9 cellular contexts compared by ENCODE assay signal in genomic region chr18:6920099-6920955, GRCh38.
A peak's percentile ranks its signal among the peaks of the same experiment; 100 is the strongest.
DNase-seq lines count a peak whose midpoint lies in the region; ATAC-seq and TF ChIP-seq lines count a peak whose summit lies in the region.
"Had no signal": no experiment of that assay in that cellular context is flagged by ENCODE, and none has a peak within 500 bp of the region (broad histone marks: within the 10 kb centered on the region; RNA-seq: fewer than 3 reads in every experiment).

No MANE protein-coding gene starts in this region.

- no peaks in the 10 kb centered on the region for H3K4me1 ChIP-seq in SJSA1 (replicated peaks)

- peak; percentile 53 for DNase-seq in activated CD4-positive, alpha-beta T cell treated with anti-CD3 and anti-CD28 coated beads for 48 hours
- no peak for DNase-seq in activated CD4-positive, alpha-beta T cell treated with anti-CD3 and anti-CD28 coated beads for 1 hour
- peak; percentile 68 for DNase-seq in M059J (ENCODE audit: low read depth)
- DNase-seq in SJSA1 (ENCODE audit: low read depth in 1 of 2, low spot score in 2 of 2), result peak; percentile 31 to 61
- peak; percentile 80 for DNase-seq in endothelial cell (ENCODE audit: low spot score)
- DNase-seq in mesothelial cell of epicardium (ENCODE audit: low spot score in 2 of 2, unreplicated experiment in 2 of 2), result peak in 1 of 2 experiments; percentile 62
- DNase-seq: DND-41 had no signal

- H3K4me1 Mint-ChIP-seq in endothelial cell (ENCODE audit: unreplicated experiment), result peaks cover 28% of the 10 kb centered on the region
- H3K4me1 Mint-ChIP-seq in mesothelial cell of epicardium, result peaks cover 15% of the 10 kb centered on the region
- H3K4me1 Mint-ChIP-seq in activated T-helper 17 cell treated with anti-CD3 and anti-CD28 coated beads, Interleukin-2, amount 50 U/mL, for 72 hours, result peaks cover 5% of the 10 kb centered on the region

- H3K27me3 Mint-ChIP-seq in endothelial cell (ENCODE audit: unreplicated experiment), result peaks cover 6% of the 10 kb centered on the region
- H3K27me3 Mint-ChIP-seq in mesothelial cell of epicardium (ENCODE audit: low read depth), result no peaks in the 10 kb centered on the region
- H3K27me3 Mint-ChIP-seq in activated T-helper 17 cell treated with anti-CD3 and anti-CD28 coated beads, Interleukin-2, amount 50 U/mL, for 72 hours, result peaks cover 3% of the 10 kb centered on the region

- H3K27me3 ChIP-seq in SJSA1 (replicated peaks), result no peaks in the 10 kb centered on the region; the same call in 1 of the 2 replicates

- no peak overlapping the region for H3K4me3 ChIP-seq in SJSA1

- H3K27ac ChIP-seq in SJSA1, result no peak overlapping the region

- no peak for ATAC-seq in HG03159 (IDR thresholded peaks at IDR 0.05; ENCODE audit: unreplicated experiment)
- no peak for ATAC-seq in activated T-helper 17 cell treated with anti-CD3 and anti-CD28 coated beads, Interleukin-2, amount 50 U/mL, for 72 hours (replicated peaks)

- no peaks in the 10 kb centered on the region for H3K36me3 ChIP-seq in SJSA1

- H3K9me3 ChIP-seq in SJSA1 (replicated peaks), result no peaks in the 10 kb centered on the region

- no peaks in the 10 kb centered on the region for H3K9me3 Mint-ChIP-seq in endothelial cell (ENCODE audit: unreplicated experiment)
- H3K9me3 Mint-ChIP-seq in mesothelial cell of epicardium, result peaks cover 19% of the 10 kb centered on the region
- peaks cover 14% of the 10 kb centered on the region for H3K9me3 Mint-ChIP-seq in activated T-helper 17 cell treated with anti-CD3 and anti-CD28 coated beads, Interleukin-2, amount 50 U/mL, for 72 hours

- TF ChIP-seq CTCF in endothelial cell (IDR thresholded peaks at IDR 0.05; ENCODE audit: unreplicated experiment), result peak; percentile 64
- peak; percentile 43 for TF ChIP-seq CTCF in mesothelial cell of epicardium (IDR thresholded peaks at IDR 0.05; ENCODE audit: unreplicated experiment)

- H3K4me3 Mint-ChIP-seq in endothelial cell (ENCODE audit: unreplicated experiment) (no peak overlapping the region), mesothelial cell of epicardium (no peak overlapping the region)
- H3K4me3 Mint-ChIP-seq in activated T-helper 17 cell treated with anti-CD3 and anti-CD28 coated beads, Interleukin-2, amount 50 U/mL, for 72 hours, result no peak overlapping the region

- peaks cover 4% of the 10 kb centered on the region for H3K36me3 Mint-ChIP-seq in endothelial cell (ENCODE audit: low read depth, unreplicated experiment)
- peaks cover 33% of the 10 kb centered on the region for H3K36me3 Mint-ChIP-seq in mesothelial cell of epicardium
- H3K36me3 Mint-ChIP-seq in activated T-helper 17 cell treated with anti-CD3 and anti-CD28 coated beads, Interleukin-2, amount 50 U/mL, for 72 hours (ENCODE audit: low read depth), result no peaks in the 10 kb centered on the region

- H3K27ac Mint-ChIP-seq in endothelial cell (ENCODE audit: unreplicated experiment), result peak overlapping the region; percentile 65
- no peak overlapping the region for H3K27ac Mint-ChIP-seq in mesothelial cell of epicardium
- H3K27ac Mint-ChIP-seq in activated T-helper 17 cell treated with anti-CD3 and anti-CD28 coated beads, Interleukin-2, amount 50 U/mL, for 72 hours, result no peak overlapping the region
